In the genomic region with DNA sequence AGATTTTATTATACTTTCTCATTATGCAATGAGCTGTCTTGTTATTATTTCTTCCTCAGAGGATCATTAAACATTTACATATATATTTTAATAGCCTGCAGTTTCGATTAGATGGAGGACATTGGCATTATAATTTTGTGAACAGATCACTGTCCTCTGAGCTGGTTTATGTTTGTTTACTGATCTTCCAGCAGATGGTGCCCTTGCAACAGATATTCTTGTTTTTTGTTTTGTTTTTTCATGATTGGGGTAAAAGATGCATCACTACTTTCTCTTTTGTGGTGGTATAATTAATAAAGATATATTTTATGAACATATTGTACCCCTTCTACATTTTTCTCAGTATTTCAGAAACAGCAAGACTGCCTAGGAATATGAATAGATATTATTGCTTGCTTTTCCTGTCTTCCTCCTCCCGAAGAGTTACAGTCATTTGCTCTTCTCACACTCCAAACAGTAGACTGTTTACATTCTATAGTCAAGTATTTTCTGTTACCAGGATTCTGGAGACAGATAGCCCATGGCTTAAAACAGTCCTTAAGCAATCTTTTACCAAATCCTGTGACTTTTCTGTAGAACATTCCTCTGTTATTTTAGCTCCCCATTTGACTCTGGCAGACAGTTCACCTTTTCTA, we compare ENCODE assay signal across 8 cellular contexts.
A peak's percentile ranks its signal among the peaks of the same experiment; 100 is the strongest.
DNase-seq lines count a peak whose midpoint lies in the region; ATAC-seq and TF ChIP-seq lines count a peak whose summit lies in the region.

No MANE protein-coding gene starts in this region.

- H3K27me3 Mint-ChIP-seq in progenitor cell of endocrine pancreas, result no peaks in the 10 kb centered on the region
- no peaks in the 10 kb centered on the region for H3K27me3 Mint-ChIP-seq in activated T-helper 1 cell treated with anti-CD3 and anti-CD28 coated beads, Interleukin-12 subunit alpha, Interleukin-12 subunit beta, Interleukin-2, Interleukin-4 antibody, amounts not matched to agents 30 ng/mL and 10 ng/mL and 1 ng/mL, durations not matched to agents 14 hours and 24 hours and 36 hours (ENCODE audit: insufficient read depth)

- no peaks in the 10 kb centered on the region for H3K4me1 ChIP-seq in ascending aorta

- H3K4me3 ChIP-seq in brain microvascular endothelial cell (ENCODE audit: low read depth, low read length) (no peak overlapping the region), ascending aorta (no peak overlapping the region)

- no peaks in the 10 kb centered on the region for H3K27me3 ChIP-seq in brain microvascular endothelial cell (replicated peaks)
- H3K27me3 ChIP-seq in ascending aorta, result no peaks in the 10 kb centered on the region

- H3K9me3 Mint-ChIP-seq in progenitor cell of endocrine pancreas (ENCODE audit: low read depth), result no peaks in the 10 kb centered on the region
- H3K9me3 Mint-ChIP-seq in activated T-helper 1 cell treated with anti-CD3 and anti-CD28 coated beads, Interleukin-12 subunit alpha, Interleukin-12 subunit beta, Interleukin-2, Interleukin-4 antibody, amounts not matched to agents 30 ng/mL and 10 ng/mL and 1 ng/mL, durations not matched to agents 14 hours and 24 hours and 36 hours, result no peaks in the 10 kb centered on the region

- H3K36me3 ChIP-seq in brain microvascular endothelial cell (replicated peaks) (no peaks in the 10 kb centered on the region), ascending aorta (no peaks in the 10 kb centered on the region)

- DNase-seq in NCI-H1694 treated with DMSO at 0.1 percent for 48 hours (lab: John Stamatoyannopoulos, UW), result peak; percentile 46
- no peak for DNase-seq in brain microvascular endothelial cell
- DNase-seq in progenitor cell of endocrine pancreas (ENCODE audit: low spot score, unreplicated experiment), result no peak
- no peak for DNase-seq in ascending aorta (ENCODE audit: low spot score in 2 of 2)
- no peak for DNase-seq in activated T-helper 1 cell treated with anti-CD3 and anti-CD28 coated beads, Interleukin-12 subunit alpha, Interleukin-12 subunit beta, Interleukin-2, Interleukin-4 antibody, amounts not matched to agents 30 ng/mL and 10 ng/mL and 1 ng/mL, durations not matched to agents 14 hours and 24 hours and 36 hours (ENCODE audit: low spot score)

- no peaks in the 10 kb centered on the region for H3K9me3 ChIP-seq in ascending aorta

- TF ChIP-seq CTCF in brain microvascular endothelial cell (IDR thresholded peaks at IDR 0.05; ENCODE audit: low read depth, low read length, missing control alignments), result peak; percentile 41
- TF ChIP-seq CTCF in progenitor cell of endocrine pancreas (IDR thresholded peaks at IDR 0.05; ENCODE audit: unreplicated experiment), result peak; percentile 57
- TF ChIP-seq CTCF in ascending aorta (IDR thresholded peaks at IDR 0.05), result no peak

- peaks cover 2% of the 10 kb centered on the region for H3K4me1 Mint-ChIP-seq in progenitor cell of endocrine pancreas (ENCODE audit: low read depth)
- H3K4me1 Mint-ChIP-seq in activated T-helper 1 cell treated with anti-CD3 and anti-CD28 coated beads, Interleukin-12 subunit alpha, Interleukin-12 subunit beta, Interleukin-2, Interleukin-4 antibody, amounts not matched to agents 30 ng/mL and 10 ng/mL and 1 ng/mL, durations not matched to agents 14 hours and 24 hours and 36 hours (ENCODE audit: low read depth), result no peaks in the 10 kb centered on the region

- H3K27ac Mint-ChIP-seq in progenitor cell of endocrine pancreas, result no peak overlapping the region
- H3K27ac Mint-ChIP-seq in activated T-helper 1 cell treated with anti-CD3 and anti-CD28 coated beads, Interleukin-12 subunit alpha, Interleukin-12 subunit beta, Interleukin-2, Interleukin-4 antibody, amounts not matched to agents 30 ng/mL and 10 ng/mL and 1 ng/mL, durations not matched to agents 14 hours and 24 hours and 36 hours, result no peak overlapping the region

- intact Hi-C loops in ascending aorta (cut with DNase I), result no loop called here
- intact Hi-C loops in activated T-helper 1 cell treated with anti-CD3 and anti-CD28 coated beads, Interleukin-12 subunit alpha, Interleukin-12 subunit beta, Interleukin-2, Interleukin-4 antibody, amounts not matched to agents 30 ng/mL and 10 ng/mL and 1 ng/mL, durations not matched to agents 14 hours and 24 hours and 36 hours (cut with micrococcal nuclease), result no loop called here

- in situ Hi-C loops in brain microvascular endothelial cell (cut with HindIII; ENCODE audit: low pct_ligation_motif_present, low sequenced_read_pairs), result no loop called here

- H3K27ac ChIP-seq in brain microvascular endothelial cell (no peak overlapping the region), ascending aorta (no peak overlapping the region)

- no peak overlapping the region for H3K4me3 Mint-ChIP-seq in progenitor cell of endocrine pancreas (ENCODE audit: low read depth)
- no peak overlapping the region for H3K4me3 Mint-ChIP-seq in activated T-helper 1 cell treated with anti-CD3 and anti-CD28 coated beads, Interleukin-12 subunit alpha, Interleukin-12 subunit beta, Interleukin-2, Interleukin-4 antibody, amounts not matched to agents 30 ng/mL and 10 ng/mL and 1 ng/mL, durations not matched to agents 14 hours and 24 hours and 36 hours

- ATAC-seq in GM18909 (IDR thresholded peaks at IDR 0.05; ENCODE audit: poor library complexity, unreplicated experiment) (peak; percentile 72), HG03354 (IDR thresholded peaks at IDR 0.05; ENCODE audit: poor library complexity, severe bottlenecking, unreplicated experiment) (no peak), GM21526 (IDR thresholded peaks at IDR 0.05; ENCODE audit: low FRiP score, unreplicated experiment) (no peak)

- no peaks in the 10 kb centered on the region for H3K36me3 Mint-ChIP-seq in progenitor cell of endocrine pancreas (ENCODE audit: insufficient read depth)
- H3K36me3 Mint-ChIP-seq in activated T-helper 1 cell treated with anti-CD3 and anti-CD28 coated beads, Interleukin-12 subunit alpha, Interleukin-12 subunit beta, Interleukin-2, Interleukin-4 antibody, amounts not matched to agents 30 ng/mL and 10 ng/mL and 1 ng/mL, durations not matched to agents 14 hours and 24 hours and 36 hours (ENCODE audit: low read depth), result no peaks in the 10 kb centered on the region

Comparison
In these comparisons a context has a peak if more than half of its experiments do, and no peak if none do; other contexts are left out.
1. CTCF ChIP-seq: peak in brain microvascular endothelial cell (single experiment) and progenitor cell of endocrine pancreas (single experiment); none in ascending aorta (0 of 3).